20 cellular contexts compared by ENCODE assay signal in genomic region chr2:177084607-177085006, GRCh38.
"Had no signal": no experiment of that assay in that cellular context is flagged by ENCODE, and none has a peak within 500 bp of the region (broad histone marks: within the 10 kb centered on the region; RNA-seq: fewer than 3 reads in every experiment).

No MANE protein-coding gene starts in this region.

- H3K27ac ChIP-seq: ovary, right atrium auricular region, right lobe of liver, tibial nerve, vagina had no signal

- DNase-seq: islet precursor cell; mesendoderm; naive B cell; natural killer cell; ovary; right lobe of liver; stimulated activated CD4-positive, alpha-beta T cell treated with anti-CD3 and anti-CD28 coated beads, Interleukin-1b, Interleukin-23, amount 100 ng/mL, for 48 hours; stimulated activated CD4-positive, alpha-beta T cell treated with anti-CD3 and anti-CD28 coated beads, Interleukin-2, amount 100 ng/mL, for 48 hours; stimulated activated CD4-positive, alpha-beta T cell treated with anti-CD3 and anti-CD28 coated beads, Interleukin-4, amount 100 ng/mL, for 4 hours; stimulated activated CD8-positive, alpha-beta memory T cell treated with anti-CD3 and anti-CD28 coated beads, Interleukin-4, amount 100 ng/mL, for 48 hours; stimulated activated naive CD4-positive, alpha-beta T cell treated with Interleukin-2 at 50 U/mL for 16 hours; stimulated activated naive CD8-positive, alpha-beta T cell treated with anti-CD3 and anti-CD28 coated beads, Interleukin-15, amount 100 ng/mL, for 72 hours; substantia nigra had no signal

- H3K36me3 ChIP-seq: ovary, right atrium auricular region, right lobe of liver, tibial nerve, vagina had no signal

- ATAC-seq: left lobe of liver; natural killer cell; right lobe of liver; stimulated activated memory B cell treated with anti-CD40 and anti-IgM and Interleukin-4, amounts not matched to agents 10 μg/mL and 1 μg/mL and 100 μg/mL, for 72 hours; stimulated activated naive CD8-positive, alpha-beta T cell treated with anti-CD3 and anti-CD28 coated beads, Interleukin-15, amount 100 ng/mL, for 72 hours had no signal

- H3K9me3 ChIP-seq: ovary, right atrium auricular region, right lobe of liver, tibial nerve, vagina had no signal

- H3K27me3 ChIP-seq: ovary, right atrium auricular region, right lobe of liver, tibial nerve, vagina had no signal

- H3K4me1 ChIP-seq: right atrium auricular region, right lobe of liver, tibial nerve, vagina had no signal

- H3K4me3 ChIP-seq: lung, ovary, right atrium auricular region, right lobe of liver, smooth muscle cell, tibial nerve, vagina had no signal
